1 cellular context compared by ENCODE assay signal in genomic region chr10:102240467-102241036, GRCh38.
TF ChIP-seq lines count a peak whose summit lies in the region.

No MANE protein-coding gene starts in this region.

TF ChIP-seq in K562, 482 proteins besides CTCF, POLR2A, EP300 and RAD21:
- TF ChIP-seq ZNF347 (CRISPR knock-in tag; IDR thresholded peaks at IDR 0.05; ENCODE audit: low read depth) (no peak), NBN (IDR thresholded peaks at IDR 0.05; ENCODE audit: low read depth) (no peak), SPI1 (IDR thresholded peaks at IDR 0.05; ENCODE audit: borderline replicate concordance, low read depth, low read length) (no peak), MEIS2 (IDR thresholded peaks at IDR 0.05; ENCODE audit: partially characterized antibody) (no peak), ZNF583 (CRISPR knock-in tag; IDR thresholded peaks at IDR 0.05) (no peak), KDM2B (CRISPR knock-in tag; IDR thresholded peaks at IDR 0.05) (no peak), CBFA2T2 (conservative IDR thresholded peaks at IDR 0.05) (no peak), ZNF316 (IDR thresholded peaks at IDR 0.05) (no peak), SNIP1 (IDR thresholded peaks at IDR 0.05; ENCODE audit: low read depth) (no peak), SIN3B (IDR thresholded peaks at IDR 0.05; ENCODE audit: low read depth) (no peak), MAFG (tag; conservative IDR thresholded peaks at IDR 0.05) (no peak), ZNF764 (CRISPR knock-in tag; IDR thresholded peaks at IDR 0.05; ENCODE audit: low read depth) (no peak), E2F8 (IDR thresholded peaks at IDR 0.05; ENCODE audit: low read depth, partially characterized antibody) (no peak), SMAD4 (CRISPR knock-in tag; conservative IDR thresholded peaks at IDR 0.05) (no peak), ZBTB2 (IDR thresholded peaks at IDR 0.05) (no peak), ZNF589 (CRISPR knock-in tag; IDR thresholded peaks at IDR 0.05; ENCODE audit: low read depth) (no peak), NR0B1 (IDR thresholded peaks at IDR 0.05; ENCODE audit: partially characterized antibody) (no peak), PCBP1 (IDR thresholded peaks at IDR 0.05; ENCODE audit: low read depth, low read length, poor library complexity, severe bottlenecking) (no peak)
